25 cellular contexts compared by ENCODE assay signal in the genomic region with DNA sequence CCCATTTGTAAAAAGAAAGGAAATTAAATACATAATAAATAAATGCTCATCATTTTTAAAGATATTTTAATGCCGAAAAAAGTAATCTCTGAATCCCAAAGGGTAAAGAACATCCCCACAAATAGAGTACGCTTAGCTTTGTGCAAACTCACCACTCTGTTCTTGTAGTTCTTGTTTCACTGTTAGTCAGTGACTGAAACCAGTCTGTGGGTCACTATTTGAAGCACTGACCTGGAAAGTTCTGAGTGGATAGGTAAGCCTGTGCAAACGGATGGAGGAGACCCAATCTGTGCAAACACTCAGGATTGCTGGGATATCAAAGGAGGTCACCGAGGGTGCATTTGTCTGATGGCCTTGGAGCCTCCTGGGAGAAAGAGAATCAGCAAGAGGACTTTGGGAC.
"Had no signal": no experiment of that assay in that cellular context is flagged by ENCODE, and none has a peak within 500 bp of the region (broad histone marks: within the 10 kb centered on the region; RNA-seq: fewer than 3 reads in every experiment).

No MANE protein-coding gene starts in this region.

- H3K27me3 ChIP-seq: breast epithelium, heart left ventricle, pancreas, vagina had no signal

- DNase-seq: activated CD4-positive, alpha-beta T cell treated with anti-CD3 and anti-CD28 coated beads, Interleukin-2, amount 50 U/mL, for 1 hour; activated CD8-positive, alpha-beta T cell treated with anti-CD3 and anti-CD28 coated beads for 36 hours; activated naive CD8-positive, alpha-beta T cell treated with anti-CD3 and anti-CD28 coated beads, Interleukin-2, amount 50 U/mL, for 24 hours; activated T-cell treated with anti-CD3 and anti-CD28 coated beads, Interleukin-2, amount 50 U/mL, for 48 hours; central memory CD4-positive, alpha-beta T cell; foreskin fibroblast; heart left ventricle; hypothalamus; immature natural killer cell; kidney; midbrain; naive thymus-derived CD8-positive, alpha-beta T cell; nucleus accumbens; pancreas; retina; stimulated activated CD4-positive, alpha-beta T cell treated with anti-CD3 and anti-CD28 coated beads, Interleukin-12 subunit alpha, Interleukin-12 subunit beta, amount 100 ng/mL, for 4 hours; stimulated activated CD4-positive, alpha-beta T cell treated with anti-CD3 and anti-CD28 coated beads, Interleukin-4, amount 100 ng/mL, for 1 hour; trophoblast cell had no signal

- H3K27ac ChIP-seq: breast epithelium, heart left ventricle, pancreas, prostate gland, skin epidermis, thoracic aorta, vagina had no signal

- H3K9me3 ChIP-seq: breast epithelium, heart left ventricle, pancreas, prostate gland, thoracic aorta, vagina had no signal

- H3K4me3 ChIP-seq: breast epithelium, heart left ventricle, pancreas, prostate gland, skin epidermis, thoracic aorta, vagina had no signal

- H3K36me3 ChIP-seq: breast epithelium, heart left ventricle, pancreas, prostate gland, thoracic aorta, vagina had no signal

- ATAC-seq: activated CD8-positive, alpha-beta T cell treated with anti-CD3 and anti-CD28 coated beads for 36 hours; activated naive CD8-positive, alpha-beta T cell treated with anti-CD3 and anti-CD28 coated beads, Interleukin-2, amount 50 U/mL, for 24 hours; esophagus mucosa; heart left ventricle; naive thymus-derived CD8-positive, alpha-beta T cell; pancreas; sciatic nerve had no signal

- H3K4me1 ChIP-seq: breast epithelium, pancreas, prostate gland, vagina had no signal
